32 cellular contexts compared by ENCODE assay signal in genomic region chr6:109854541-109855308, GRCh38.
"Had no signal": no experiment of that assay in that cellular context is flagged by ENCODE, and none has a peak within 500 bp of the region (broad histone marks: within the 10 kb centered on the region; RNA-seq: fewer than 3 reads in every experiment).

No MANE protein-coding gene starts in this region.

- DNase-seq: activated CD4-positive, alpha-beta memory T cell treated with anti-CD3 and anti-CD28 coated beads, Interleukin-2, amount 10 ng/mL, durations not matched to agents 7 days and 5 days; activated CD4-positive, alpha-beta T cell treated with anti-CD3 and anti-CD28 coated beads, Interleukin-2, amount 10 ng/mL, durations not matched to agents 24 days and 14 days; activated CD4-positive, CD25-positive, alpha-beta regulatory T cell treated with anti-CD3 and anti-CD28 coated beads, Interleukin-2, amount 50 U/mL, for 72 hours; activated CD8-positive, alpha-beta memory T cell treated with anti-CD3 and anti-CD28 coated beads, Interleukin-2, amount 50 U/mL, for 48 hours; activated gamma-delta T cell treated with Interleukin-2 at 50 U/mL for 16 hours; activated naive CD4-positive, alpha-beta T cell treated with anti-CD3 and anti-CD28 coated beads, Interleukin-2, amount 50 U/mL, for 16 hours; activated T-cell treated with anti-CD3 and anti-CD28 coated beads, Interleukin-2, amount 50 U/mL, for 24 hours; amniotic stem cell; brain microvascular endothelial cell; foreskin fibroblast; head of caudate nucleus; hippocampal formation; left cardiac atrium; left ventricle myocardium superior; naive B cell; nephron progenitor cell; stimulated activated CD4-positive, alpha-beta T cell treated with anti-CD3 and anti-CD28 coated beads, Interleukin-12 subunit alpha, Interleukin-12 subunit beta, amount 100 ng/mL, for 4 hours; stimulated activated CD4-positive, alpha-beta T cell treated with anti-CD3 and anti-CD28 coated beads, Interleukin-4, amount 100 ng/mL, for 24 hours; stimulated activated naive CD8-positive, alpha-beta T cell treated with anti-CD3 and anti-CD28 coated beads, Interleukin-15, amount 100 ng/mL, for 72 hours; thyroid gland; upper lobe of left lung had no signal

- H3K27ac Mint-ChIP-seq: activated CD4-positive, alpha-beta memory T cell treated with anti-CD3 and anti-CD28 coated beads, Interleukin-2, amount 10 ng/mL, durations not matched to agents 7 days and 5 days; activated CD4-positive, alpha-beta T cell treated with anti-CD3 and anti-CD28 coated beads, Interleukin-2, amount 10 ng/mL, durations not matched to agents 24 days and 14 days; activated T-cell treated with anti-CD3 and anti-CD28 coated beads, Interleukin-2, amount 50 U/mL, for 24 hours; naive B cell; nephron progenitor cell; progenitor cell of endocrine pancreas; stimulated activated effector memory CD8-positive, alpha-beta T cell treated with anti-CD3 and anti-CD28 coated beads, Interleukin-12 subunit alpha, Interleukin-12 subunit beta, amount 100 ng/mL, for 72 hours; stimulated activated naive CD8-positive, alpha-beta T cell treated with anti-CD3 and anti-CD28 coated beads, Interleukin-15, amount 100 ng/mL, for 72 hours had no signal

- H3K36me3 Mint-ChIP-seq: stimulated activated effector memory CD8-positive, alpha-beta T cell treated with anti-CD3 and anti-CD28 coated beads, Interleukin-12 subunit alpha, Interleukin-12 subunit beta, amount 100 ng/mL, for 72 hours had no signal

- H3K4me1 ChIP-seq: thyroid gland, upper lobe of left lung, vagina had no signal

- H3K36me3 ChIP-seq: brain microvascular endothelial cell, neutrophil, thyroid gland, upper lobe of left lung, vagina had no signal

- H3K27me3 ChIP-seq: brain microvascular endothelial cell, neutrophil, thyroid gland, upper lobe of left lung, vagina had no signal

- H3K4me1 Mint-ChIP-seq: activated CD4-positive, alpha-beta memory T cell treated with anti-CD3 and anti-CD28 coated beads, Interleukin-2, amount 10 ng/mL, durations not matched to agents 7 days and 5 days; activated CD4-positive, alpha-beta T cell treated with anti-CD3 and anti-CD28 coated beads, Interleukin-2, amount 10 ng/mL, durations not matched to agents 24 days and 14 days; nephron progenitor cell; stimulated activated effector memory CD8-positive, alpha-beta T cell treated with anti-CD3 and anti-CD28 coated beads, Interleukin-12 subunit alpha, Interleukin-12 subunit beta, amount 100 ng/mL, for 72 hours; stimulated activated naive CD8-positive, alpha-beta T cell treated with anti-CD3 and anti-CD28 coated beads, Interleukin-15, amount 100 ng/mL, for 72 hours had no signal

- H3K27ac ChIP-seq: brain microvascular endothelial cell, coronary artery, neutrophil, skin epidermis, thyroid gland, upper lobe of left lung, vagina, VCaP had no signal

- ATAC-seq: esophagus mucosa; left cardiac atrium; left ventricle myocardium superior; sciatic nerve; stimulated activated effector memory CD8-positive, alpha-beta T cell treated with anti-CD3 and anti-CD28 coated beads, Interleukin-12 subunit alpha, Interleukin-12 subunit beta, amount 100 ng/mL, for 72 hours; stimulated activated naive CD8-positive, alpha-beta T cell treated with anti-CD3 and anti-CD28 coated beads, Interleukin-15, amount 100 ng/mL, for 72 hours had no signal

- H3K27me3 Mint-ChIP-seq: activated CD4-positive, alpha-beta memory T cell treated with anti-CD3 and anti-CD28 coated beads, Interleukin-2, amount 10 ng/mL, durations not matched to agents 7 days and 5 days; activated CD4-positive, alpha-beta T cell treated with anti-CD3 and anti-CD28 coated beads, Interleukin-2, amount 10 ng/mL, durations not matched to agents 24 days and 14 days; activated T-cell treated with anti-CD3 and anti-CD28 coated beads, Interleukin-2, amount 50 U/mL, for 24 hours had no signal

- H3K4me3 Mint-ChIP-seq: activated CD4-positive, alpha-beta memory T cell treated with anti-CD3 and anti-CD28 coated beads, Interleukin-2, amount 10 ng/mL, durations not matched to agents 7 days and 5 days; activated CD4-positive, alpha-beta T cell treated with anti-CD3 and anti-CD28 coated beads, Interleukin-2, amount 10 ng/mL, durations not matched to agents 24 days and 14 days; activated T-cell treated with anti-CD3 and anti-CD28 coated beads, Interleukin-2, amount 50 U/mL, for 24 hours; naive B cell; nephron progenitor cell; stimulated activated effector memory CD8-positive, alpha-beta T cell treated with anti-CD3 and anti-CD28 coated beads, Interleukin-12 subunit alpha, Interleukin-12 subunit beta, amount 100 ng/mL, for 72 hours; stimulated activated naive CD8-positive, alpha-beta T cell treated with anti-CD3 and anti-CD28 coated beads, Interleukin-15, amount 100 ng/mL, for 72 hours had no signal

- H3K9me3 Mint-ChIP-seq: naive B cell; stimulated activated effector memory CD8-positive, alpha-beta T cell treated with anti-CD3 and anti-CD28 coated beads, Interleukin-12 subunit alpha, Interleukin-12 subunit beta, amount 100 ng/mL, for 72 hours had no signal

- H3K9me3 ChIP-seq: neutrophil, thyroid gland, upper lobe of left lung, vagina had no signal

- FAIRE-seq: astrocyte, keratinocyte had no signal

- H3K4me3 ChIP-seq: coronary artery, skin epidermis, thyroid gland, upper lobe of left lung, vagina had no signal
